Comparison of ENCODE assay signal across 8 cellular contexts in the genomic region with DNA sequence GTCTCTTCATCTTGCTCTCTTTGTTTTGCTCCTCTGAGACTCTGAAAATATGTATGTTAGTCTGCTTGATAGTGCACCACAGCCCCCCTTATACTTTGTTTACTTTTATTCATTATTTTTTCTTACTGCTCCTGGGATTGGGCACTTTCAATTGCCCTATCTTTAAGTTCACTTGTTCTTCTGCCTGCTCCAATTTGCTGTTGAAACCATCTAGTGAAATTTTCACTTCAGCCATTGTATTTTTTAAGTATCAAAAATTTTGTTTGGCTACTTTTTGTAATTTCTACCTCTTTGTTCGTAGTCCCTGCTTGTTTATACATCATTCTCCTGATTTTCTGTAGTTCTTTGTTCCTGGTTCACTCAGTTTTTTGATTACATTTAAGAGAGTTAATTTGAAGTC.
"Had no signal": no experiment of that assay in that cellular context is flagged by ENCODE, and none has a peak within 500 bp of the region (broad histone marks: within the 10 kb centered on the region; RNA-seq: fewer than 3 reads in every experiment).

No MANE protein-coding gene starts in this region.

- ATAC-seq: GM12878 had no signal

- H3K4me3 ChIP-seq: GM12878 had no signal

- FAIRE-seq: G401.6, GM12878, GM12891, GM12892, GM18507, GM19239 had no signal

- DNase-seq: GDM1, GF-D8 had no signal
